Comparison of ENCODE assay signal across 8 cellular contexts in the genomic region with DNA sequence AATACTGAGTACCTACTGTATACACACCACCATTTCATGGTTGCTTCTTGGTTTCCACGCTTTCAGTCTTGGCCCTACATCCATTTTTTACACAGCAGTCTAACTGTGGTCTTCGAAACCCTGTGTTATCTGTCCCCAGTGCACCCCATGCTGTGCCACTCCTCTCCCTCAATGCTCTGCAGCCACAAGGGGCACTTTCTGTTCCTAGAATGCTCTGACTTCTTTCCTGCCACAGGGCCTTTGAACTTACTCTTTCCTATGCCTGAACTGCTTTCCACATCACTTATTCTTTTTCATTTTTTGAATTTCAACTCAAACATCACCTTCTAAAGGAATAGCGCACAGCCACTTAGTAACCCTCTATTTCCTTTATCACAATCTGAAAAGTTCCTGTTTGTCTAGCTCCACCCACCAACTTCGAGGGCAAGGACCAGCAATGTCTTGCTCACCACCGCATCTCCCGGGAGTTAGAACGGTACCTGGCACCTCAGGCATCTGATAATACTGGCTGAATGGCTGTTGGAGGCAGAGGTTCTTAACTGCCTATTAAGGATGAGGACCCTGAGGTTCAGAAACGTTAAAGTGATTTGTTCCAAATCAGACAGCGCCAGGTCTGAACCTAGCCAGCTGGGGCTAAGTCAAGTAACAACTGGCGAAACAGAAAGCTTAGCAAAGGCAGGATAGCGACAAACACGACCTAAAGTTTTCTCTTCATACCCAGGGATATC. TPM values are rescaled to one million over a fixed set of nuclear protein-coding genes. Genes with fewer than 3 reads are reported as not detected.
DNase-seq lines count a peak whose midpoint lies in the region; ATAC-seq lines count a peak whose summit lies in the region.

No MANE protein-coding gene starts in this region.

- no peaks in the 10 kb centered on the region for H3K27me3 Mint-ChIP-seq in activated T-cell treated with anti-CD3 and anti-CD28 coated beads, Interleukin-2, amount 50 U/mL, for 4 hours (ENCODE audit: low read depth)

- H3K36me3 Mint-ChIP-seq in activated T-cell treated with anti-CD3 and anti-CD28 coated beads, Interleukin-2, amount 50 U/mL, for 4 hours (ENCODE audit: insufficient read depth), result peaks cover 18% of the 10 kb centered on the region

- peak overlapping the region; percentile 76 for H3K27ac ChIP-seq in right cardiac atrium (ENCODE audit: low read length)
- peak overlapping the region; percentile 69 for H3K27ac ChIP-seq in skeletal muscle tissue (ENCODE audit: low read depth, low read length)

- intact Hi-C loops in right cardiac atrium (cut with DNase I), result no loop called here

- H3K36me3 ChIP-seq in skeletal muscle tissue (ENCODE audit: control insufficient read depth in 3 of 3, insufficient read depth in 3 of 3, low read length in 3 of 3), result peaks cover 0 to 6% (median 3%) of the 10 kb centered on the region in 3 donors

- WGBS in right cardiac atrium, result 20% methylated on average over 12 of the region's 12 CpGs

- peak overlapping the region; percentile 88 for H3K4me3 ChIP-seq in right cardiac atrium (ENCODE audit: low read length)
- peak overlapping the region; percentile 94 to 98 (median 98) for H3K4me3 ChIP-seq in skeletal muscle tissue (ENCODE audit: low read length in 3 of 3)

- H3K9me3 Mint-ChIP-seq in activated T-cell treated with anti-CD3 and anti-CD28 coated beads, Interleukin-2, amount 50 U/mL, for 4 hours, result no peaks in the 10 kb centered on the region

- peaks cover 29% of the 10 kb centered on the region for H3K4me1 Mint-ChIP-seq in activated T-cell treated with anti-CD3 and anti-CD28 coated beads, Interleukin-2, amount 50 U/mL, for 4 hours (ENCODE audit: low read depth)

- no peaks in the 10 kb centered on the region for H3K9me3 ChIP-seq in right cardiac atrium (ENCODE audit: control insufficient read depth, low read length)
- H3K9me3 ChIP-seq in skeletal muscle tissue (ENCODE audit: control insufficient read depth in 3 of 3, low read length in 3 of 3), result no peaks in the 10 kb centered on the region

- ATAC-seq in HG02840 (IDR thresholded peaks at IDR 0.05; ENCODE audit: low FRiP score, unreplicated experiment) (peak; percentile 31), right cardiac atrium (peak in 1 of 2 donors; percentile 41)
- peak; percentile 47 to 50 for ATAC-seq in activated T-cell treated with anti-CD3 and anti-CD28 coated beads, Interleukin-2, amount 50 U/mL, for 4 hours

- peak overlapping the region; percentile 91 for H3K4me3 Mint-ChIP-seq in activated T-cell treated with anti-CD3 and anti-CD28 coated beads, Interleukin-2, amount 50 U/mL, for 4 hours

- H3K27me3 ChIP-seq in right cardiac atrium (ENCODE audit: control insufficient read depth, insufficient read depth) (no peaks in the 10 kb centered on the region), skeletal muscle tissue (ENCODE audit: control insufficient read depth in 3 of 3, insufficient read depth in 3 of 3, low read length in 3 of 3) (no peaks in the 10 kb centered on the region)

- peak; percentile 23 for DNase-seq in activated T-cell treated with anti-CD3 and anti-CD28 coated beads for 24 hours (ENCODE audit: low read depth)
- DNase-seq in activated T-cell treated with anti-CD3 and anti-CD28 coated beads, Interleukin-2, amount 50 U/mL, for 1 hour, result no peak
- peak; percentile 49 for DNase-seq in NCI-H226
- peak; percentile 34 for DNase-seq in activated T-cell treated with anti-CD3 and anti-CD28 coated beads, Interleukin-2, amount 50 U/mL, for 4 hours
- DNase-seq in right cardiac atrium, result no peak
- DNase-seq in NCI-H2029 (lab: John Stamatoyannopoulos, UW), result no peak

- H3K4me1 ChIP-seq in right cardiac atrium (ENCODE audit: control insufficient read depth, insufficient read depth, low read length) (peaks cover 2% of the 10 kb centered on the region), skeletal muscle tissue (ENCODE audit: control insufficient read depth in 3 of 3, insufficient read depth in 3 of 3, low read length in 3 of 3) (peaks cover 12 to 14% (median 12%) of the 10 kb centered on the region in 3 donors)

- H3K9ac ChIP-seq in skeletal muscle tissue (ENCODE audit: low read depth in 1 of 3, low read length in 3 of 3), result peak overlapping the region; percentile 81 to 91 (median 90)

RNA-seq across cellular contexts. Expression of a gene that starts 0.6 kb away (rescaled TPM):
- 10 to 100 TPM; 41.4 to 54.2 (median 51.5) TPM for total RNA-seq in activated T-cell treated with anti-CD3 and anti-CD28 coated beads, Interleukin-2, amount 50 U/mL, for 4 hours
- total RNA-seq in right cardiac atrium, result 10 to 100 TPM; 13.2 to 26.0 (median 20.0) TPM
- 27.2 TPM for polyA plus RNA-seq in right cardiac atrium
- 57.4 TPM for total RNA-seq in skeletal muscle tissue

RNA-seq across cellular contexts. Expression of a gene that starts 49.6 kb away (rescaled TPM):
- 1 to 10 TPM; 3.2 to 5.4 (median 4.3) TPM for total RNA-seq in activated T-cell treated with anti-CD3 and anti-CD28 coated beads, Interleukin-2, amount 50 U/mL, for 4 hours
- total RNA-seq in right cardiac atrium (10 to 100 TPM in 2 of 4 donors, 1 to 10 TPM in 2; 8.4 to 10.7 (median 10.2) TPM), skeletal muscle tissue (2.6 TPM)
- polyA plus RNA-seq in right cardiac atrium, result 4.6 TPM

RNA-seq across cellular contexts. Expression of a gene that starts 49.9 kb away (rescaled TPM):
- 1 to 10 TPM; 3.8 to 5.2 (median 4.9) TPM for total RNA-seq in activated T-cell treated with anti-CD3 and anti-CD28 coated beads, Interleukin-2, amount 50 U/mL, for 4 hours
- total RNA-seq in right cardiac atrium (10 to 100 TPM; 10.5 to 16.6 (median 12.1) TPM), skeletal muscle tissue (4.7 TPM)
- polyA plus RNA-seq in right cardiac atrium, result 7.5 TPM

RNA-seq across cellular contexts. Expression of a gene that starts 59.2 kb away (rescaled TPM):
- total RNA-seq in activated T-cell treated with anti-CD3 and anti-CD28 coated beads, Interleukin-2, amount 50 U/mL, for 4 hours, result 100 to 1,000 TPM; 217 to 246 (median 227) TPM
- total RNA-seq in right cardiac atrium, result 100 to 1,000 TPM; 238 to 276 (median 258) TPM
- 298 TPM for polyA plus RNA-seq in right cardiac atrium
- total RNA-seq in skeletal muscle tissue, result 69.9 TPM

Comparison
In these comparisons a context has a peak if more than half of its experiments do, and no peak if none do; other contexts are left out.
1. DNase-seq: peak in activated T-cell treated with anti-CD3 and anti-CD28 coated beads for 24 hours (single experiment), NCI-H226 (single experiment) and activated T-cell treated with anti-CD3 and anti-CD28 coated beads, Interleukin-2, amount 50 U/mL, for 4 hours (single experiment); none in activated T-cell treated with anti-CD3 and anti-CD28 coated beads, Interleukin-2, amount 50 U/mL, for 1 hour (single experiment), right cardiac atrium (0 of 3) and NCI-H2029 (single experiment).